ENCODE assay signal across 1 cellular context in the genomic region with DNA sequence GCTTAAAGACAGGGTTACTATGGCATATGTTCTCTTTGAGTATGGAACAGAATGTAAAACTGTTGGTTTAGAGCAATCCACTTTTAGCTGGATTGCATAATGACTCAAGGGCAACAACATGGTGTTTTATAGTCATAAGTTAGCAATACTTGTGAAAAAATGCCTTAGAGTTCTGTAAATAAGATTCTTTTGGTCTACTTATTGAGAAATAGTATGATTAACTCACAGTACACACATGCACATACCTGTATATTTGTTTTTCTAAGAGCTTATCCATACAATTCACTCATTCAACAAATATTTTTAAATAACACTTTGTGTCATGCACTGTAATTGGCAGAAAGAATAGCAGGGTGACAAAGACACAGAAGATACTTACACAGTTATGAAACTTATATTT.
TF ChIP-seq lines count a peak whose summit lies in the region.

No MANE protein-coding gene starts in this region.

TF ChIP-seq in IMR-90, 13 proteins besides CTCF, POLR2A, EP300 and RAD21:
- TF ChIP-seq FOS (IDR thresholded peaks at IDR 0.05; ENCODE audit: low read depth, low read length), result no peak
- TF ChIP-seq, protein P1, sequence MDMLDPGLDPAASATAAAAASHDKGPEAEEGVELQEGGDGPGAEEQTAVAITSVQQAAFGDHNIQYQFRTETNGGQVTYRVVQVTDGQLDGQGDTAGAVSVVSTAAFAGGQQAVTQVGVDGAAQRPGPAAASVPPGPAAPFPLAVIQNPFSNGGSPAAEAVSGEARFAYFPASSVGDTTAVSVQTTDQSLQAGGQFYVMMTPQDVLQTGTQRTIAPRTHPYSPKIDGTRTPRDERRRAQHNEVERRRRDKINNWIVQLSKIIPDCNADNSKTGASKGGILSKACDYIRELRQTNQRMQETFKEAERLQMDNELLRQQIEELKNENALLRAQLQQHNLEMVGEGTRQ (IDR thresholded peaks at IDR 0.05; ENCODE audit: low read depth, low read length), result no peak
- no peak for TF ChIP-seq CEBPB (IDR thresholded peaks at IDR 0.05; ENCODE audit: low read depth, low read length)
- TF ChIP-seq RCOR1 (IDR thresholded peaks at IDR 0.05; ENCODE audit: insufficient replicate concordance, low read length), result no peak
- no peak for TF ChIP-seq MAZ (IDR thresholded peaks at IDR 0.05; ENCODE audit: borderline replicate concordance, low read depth, low read length)
- no peak for TF ChIP-seq MXI1 (IDR thresholded peaks at IDR 0.05; ENCODE audit: borderline replicate concordance, low read depth, low read length)
- TF ChIP-seq MAFK (IDR thresholded peaks at IDR 0.05; ENCODE audit: low read depth, low read length), result no peak
- TF ChIP-seq RFX5 (IDR thresholded peaks at IDR 0.05; ENCODE audit: low read depth, low read length), result no peak
- TF ChIP-seq SMC3 (IDR thresholded peaks at IDR 0.05; ENCODE audit: low read depth, low read length), result no peak
- TF ChIP-seq, protein P2, sequence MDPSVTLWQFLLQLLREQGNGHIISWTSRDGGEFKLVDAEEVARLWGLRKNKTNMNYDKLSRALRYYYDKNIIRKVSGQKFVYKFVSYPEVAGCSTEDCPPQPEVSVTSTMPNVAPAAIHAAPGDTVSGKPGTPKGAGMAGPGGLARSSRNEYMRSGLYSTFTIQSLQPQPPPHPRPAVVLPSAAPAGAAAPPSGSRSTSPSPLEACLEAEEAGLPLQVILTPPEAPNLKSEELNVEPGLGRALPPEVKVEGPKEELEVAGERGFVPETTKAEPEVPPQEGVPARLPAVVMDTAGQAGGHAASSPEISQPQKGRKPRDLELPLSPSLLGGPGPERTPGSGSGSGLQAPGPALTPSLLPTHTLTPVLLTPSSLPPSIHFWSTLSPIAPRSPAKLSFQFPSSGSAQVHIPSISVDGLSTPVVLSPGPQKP (IDR thresholded peaks at IDR 0.05; ENCODE audit: borderline replicate concordance, low read depth, low read length), result no peak
